In the genomic region with DNA sequence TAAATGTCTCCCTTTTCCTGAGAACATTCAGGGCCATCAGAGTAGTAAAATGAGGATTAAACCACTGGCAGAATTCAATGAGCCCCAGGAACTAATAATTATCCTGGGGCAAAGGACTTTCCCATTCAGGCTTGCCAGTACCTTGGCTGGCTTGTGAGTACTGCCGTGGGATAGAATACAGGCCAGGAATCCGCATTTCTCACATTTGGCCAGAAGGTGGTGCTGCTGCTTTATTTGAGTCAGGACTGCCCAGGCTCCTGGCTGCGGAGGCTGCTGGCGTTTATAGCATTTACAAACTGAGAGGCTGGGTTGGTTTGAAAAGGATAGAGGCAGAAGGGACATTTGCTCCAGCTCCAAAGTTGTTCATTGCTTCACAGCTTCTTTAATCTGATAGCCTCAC, we compare ENCODE assay signal across 8 cellular contexts.
DNase-seq lines count a peak whose midpoint lies in the region; ATAC-seq and TF ChIP-seq lines count a peak whose summit lies in the region.

No MANE protein-coding gene starts in this region.

- H3K27me3 Mint-ChIP-seq in activated B cell treated with CpG ODN at 0.5 μM for 24 hours, result no peaks in the 10 kb centered on the region
- H3K27me3 Mint-ChIP-seq in central memory CD8-positive, alpha-beta T cell, result peaks cover 28% of the 10 kb centered on the region

- POLR2A ChIA-PET in activated B cell treated with CpG ODN at 0.5 μM for 24 hours (lab: Charles Lee), result no interaction called here

- no peak overlapping the region for H3K4me3 Mint-ChIP-seq in activated B cell treated with CpG ODN at 0.5 μM for 24 hours
- no peak overlapping the region for H3K4me3 Mint-ChIP-seq in central memory CD8-positive, alpha-beta T cell

- TF ChIP-seq CTCF in activated B cell treated with CpG ODN at 0.5 μM for 24 hours (IDR thresholded peaks at IDR 0.05), result no peak

- no peaks in the 10 kb centered on the region for H3K9me3 Mint-ChIP-seq in activated B cell treated with CpG ODN at 0.5 μM for 24 hours
- H3K9me3 Mint-ChIP-seq in central memory CD8-positive, alpha-beta T cell, result no peaks in the 10 kb centered on the region

- no peaks in the 10 kb centered on the region for H3K36me3 Mint-ChIP-seq in activated B cell treated with CpG ODN at 0.5 μM for 24 hours (ENCODE audit: low read depth)
- no peaks in the 10 kb centered on the region for H3K36me3 Mint-ChIP-seq in central memory CD8-positive, alpha-beta T cell (ENCODE audit: insufficient read depth)

- ATAC-seq in GM18511 (IDR thresholded peaks at IDR 0.05; ENCODE audit: unreplicated experiment) (peak; percentile 94), HG03060 (IDR thresholded peaks at IDR 0.05; ENCODE audit: low read depth, unreplicated experiment) (peak; percentile 92), activated B cell treated with CpG ODN at 0.5 μM for 24 hours (ENCODE audit: low read depth) (no peak)
- ATAC-seq in central memory CD8-positive, alpha-beta T cell (replicated peaks; ENCODE audit: extremely low read depth, poor library complexity, severe bottlenecking), result no peak

- H3K27ac Mint-ChIP-seq in activated B cell treated with CpG ODN at 0.5 μM for 24 hours, result no peak overlapping the region
- H3K27ac Mint-ChIP-seq in central memory CD8-positive, alpha-beta T cell (ENCODE audit: low read depth), result no peak overlapping the region

- CTCF ChIA-PET in activated B cell treated with CpG ODN at 0.5 μM for 24 hours (lab: Charles Lee), result interaction anchor here (1.4 kb wide), 1 partner anchor 404 kb away, joined by 4 read pairs; no protein-coding TSS in a partner anchor

- intact Hi-C loops in activated B cell treated with CpG ODN at 0.5 μM for 24 hours (cut with micrococcal nuclease), result loop anchor here (1.0 kb wide), 1 partner anchor 397 kb away; no protein-coding TSS in a partner anchor

- DNase-seq in AG08395 (ENCODE audit: low spot score) (peak; percentile 80), NCI-H2171 (lab: John Stamatoyannopoulos, UW) (peak; percentile 44), activated B cell treated with CpG ODN at 0.5 μM for 24 hours (peak; percentile 14), kidney tubule cell (ENCODE audit: low spot score) (peak; percentile 72)
- peak; percentile 9 to 14 for DNase-seq in central memory CD8-positive, alpha-beta T cell (ENCODE audit: low spot score in 2 of 2)
- DNase-seq in stimulated activated CD4-positive, alpha-beta T cell treated with anti-CD3 and anti-CD28 coated beads, Interleukin-2, amount 100 ng/mL, for 48 hours, result peak; percentile 42 to 62

- H3K4me1 Mint-ChIP-seq in activated B cell treated with CpG ODN at 0.5 μM for 24 hours, result no peaks in the 10 kb centered on the region
- no peaks in the 10 kb centered on the region for H3K4me1 Mint-ChIP-seq in central memory CD8-positive, alpha-beta T cell

Comparison
In these comparisons a context has a peak if more than half of its experiments do, and no peak if none do; other contexts are left out.
1. DNase-seq: peak in every context shown above with its lines; median percentile 80 in AG08395; 72 in kidney tubule cell; 52 in stimulated activated CD4-positive, alpha-beta T cell treated with anti-CD3 and anti-CD28 coated beads, Interleukin-2, amount 100 ng/mL, for 48 hours; 44 in NCI-H2171; 14 in activated B cell treated with CpG ODN at 0.5 μM for 24 hours; 12 in central memory CD8-positive, alpha-beta T cell.
2. ATAC-seq: peak in GM18511 (single experiment) and HG03060 (single experiment); none in activated B cell treated with CpG ODN at 0.5 μM for 24 hours (single experiment) and central memory CD8-positive, alpha-beta T cell (single experiment).